Comparison of ENCODE assay signal across 8 cellular contexts in the genomic region with DNA sequence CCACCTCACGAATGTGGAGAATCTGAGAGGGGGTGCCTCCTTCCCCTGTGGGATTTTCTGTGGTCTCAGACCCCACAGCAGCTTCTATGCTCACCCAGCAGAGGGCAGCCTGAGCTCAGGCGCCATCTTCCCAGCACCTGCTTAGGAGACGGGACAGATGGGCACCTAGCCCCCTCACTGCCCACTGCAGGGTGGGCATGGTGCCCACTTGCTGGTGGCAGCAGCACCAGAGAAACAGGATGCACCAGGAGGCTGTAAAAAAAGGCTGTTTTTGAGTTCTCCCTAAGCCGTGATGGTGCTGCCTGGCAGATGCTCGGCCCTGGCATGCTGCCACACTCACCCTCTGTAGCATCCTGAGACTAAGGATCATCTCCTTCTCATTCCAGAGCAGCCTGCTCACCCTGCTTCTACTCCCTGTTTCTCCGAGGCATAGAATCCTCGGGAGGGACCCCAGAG. TPM values are rescaled to one million over a fixed set of nuclear protein-coding genes. Genes with fewer than 3 reads are reported as not detected.
DNase-seq lines count a peak whose midpoint lies in the region; ATAC-seq, FAIRE-seq and TF ChIP-seq lines count a peak whose summit lies in the region.

No MANE protein-coding gene starts in this region.

- no peak for ATAC-seq in GM21381 (IDR thresholded peaks at IDR 0.05; ENCODE audit: unreplicated experiment)

- CTCF ChIA-PET in MCF 10A (lab: Yijun Ruan, JAX) = interaction anchor here (0.6 to 8.1 kb wide), 22 partner anchors 13 to 315 kb away, joined by 3 to 161 read pairs (median 4); partner anchors contain the start of genes CHCHD5 and SLC20A1

- intact Hi-C loops in MCF 10A (cut with micrococcal nuclease) = loop anchor here (1.0 to 2.0 kb wide), 4 partner anchors 19 to 100 kb away; partner anchors contain the start of gene SLC20A1

- H3K4me1 Mint-ChIP-seq in MCF 10A (ENCODE audit: insufficient read depth, unreplicated experiment) = peaks cover 58% of the 10 kb centered on the region

- H3K27me3 Mint-ChIP-seq in MCF 10A (ENCODE audit: insufficient read depth, unreplicated experiment) = no peaks in the 10 kb centered on the region

- H3K9me3 Mint-ChIP-seq in MCF 10A (ENCODE audit: unreplicated experiment) = no peaks in the 10 kb centered on the region

- peak overlapping the region; percentile 58 for H3K4me3 Mint-ChIP-seq in MCF 10A (ENCODE audit: unreplicated experiment)

- no peak overlapping the region for H3K27ac ChIP-seq in VCaP

- TF ChIP-seq CTCF in VCaP (conservative IDR thresholded peaks at IDR 0.05) = peak; percentile 94
- peak; percentile 85 for TF ChIP-seq CTCF in MCF 10A (IDR thresholded peaks at IDR 0.05; ENCODE audit: unreplicated experiment)

- POLR2A ChIA-PET in MCF 10A (lab: Yijun Ruan, JAX) = interaction anchor here (0.7 to 17.4 kb wide), 16 partner anchors 18 to 267 kb away, joined by 3 to 570 read pairs (median 6); partner anchors contain the start of genes CHCHD5 and SLC20A1

- FAIRE-seq in GM18507 (lab: Jason Lieb, UNC) = peak; percentile 24

- BruUV-seq in MCF 10A (replicated peaks; lab: Mats Ljungman, UMichigan) = no TSS peak

- peak overlapping the region; percentile 93 for H3K27ac Mint-ChIP-seq in MCF 10A (ENCODE audit: low read depth, unreplicated experiment)

- peaks cover 7% of the 10 kb centered on the region for H3K36me3 Mint-ChIP-seq in MCF 10A (ENCODE audit: insufficient read depth, unreplicated experiment)

- DNase-seq in AG08395 (ENCODE audit: low spot score) = peak; percentile 56
- peak; percentile 38 for DNase-seq in GM18507 (ENCODE audit: extremely low spot score, insufficient read length, low read depth)
- DNase-seq in NCI-H1105 treated with DMSO at 0.1 percent for 48 hours (lab: John Stamatoyannopoulos, UW) = peak; percentile 78
- DNase-seq in MCF 10A (ENCODE audit: unreplicated experiment) = peak; percentile 73
- DNase-seq in iris pigment epithelial cell (ENCODE audit: low read depth) = peak; percentile 68
- peak; percentile 31 to 43 for DNase-seq in stimulated activated CD4-positive, alpha-beta T cell treated with anti-CD3 and anti-CD28 coated beads, Interleukin-12 subunit alpha, Interleukin-12 subunit beta, amount 100 ng/mL, for 24 hours (ENCODE audit: low read depth in 2 of 2)

RNA-seq across cellular contexts. Expression of gene SLC20A1, which starts 19.1 kb away (rescaled TPM):
- total RNA-seq in MCF 10A (2022) = 242 and 295 TPM in 2 replicates

RNA-seq across cellular contexts. Expression of gene CHCHD5, which starts 42.2 kb away (rescaled TPM):
- 54.5 and 56.1 TPM in 2 replicates for total RNA-seq in MCF 10A (2022)
